In genomic region chr20:33209789-33210188, GRCh38 we compare ENCODE assay signal across 8 cellular contexts.
DNase-seq lines count a peak whose midpoint lies in the region; ATAC-seq and TF ChIP-seq lines count a peak whose summit lies in the region.

No MANE protein-coding gene starts in this region.

- in situ Hi-C loops in brain microvascular endothelial cell (cut with HindIII; ENCODE audit: low pct_ligation_motif_present, low sequenced_read_pairs), result no loop called here

- H3K36me3 ChIP-seq in brain microvascular endothelial cell (replicated peaks), result no peaks in the 10 kb centered on the region

- no peak overlapping the region for H3K4me3 ChIP-seq in brain microvascular endothelial cell (ENCODE audit: low read depth, low read length)

- TF ChIP-seq CTCF in brain microvascular endothelial cell (IDR thresholded peaks at IDR 0.05; ENCODE audit: low read depth, low read length, missing control alignments), result no peak

- no peaks in the 10 kb centered on the region for H3K27me3 ChIP-seq in brain microvascular endothelial cell (replicated peaks)

- no peak for ATAC-seq in GM18519 (IDR thresholded peaks at IDR 0.05; ENCODE audit: low FRiP score, unreplicated experiment)

- H3K27ac ChIP-seq in brain microvascular endothelial cell, result no peak overlapping the region

- peak; percentile 6 to 10 for DNase-seq in activated CD4-positive, alpha-beta T cell treated with anti-CD3 and anti-CD28 coated beads for 24 hours (ENCODE audit: low read depth in 2 of 2)
- DNase-seq in activated CD4-positive, alpha-beta T cell treated with anti-CD3 and anti-CD28 coated beads for 1 hour, result no peak
- DNase-seq in T follicular helper cell (ENCODE audit: low read depth) (peak; percentile 5), brain microvascular endothelial cell (peak; percentile 11), kidney glomerular epithelial cell (lab: John Stamatoyannopoulos, UW) (peak; percentile 53), NCI-H1417 treated with DMSO at 0.1 percent for 48 hours (lab: John Stamatoyannopoulos, UW) (no peak)
- DNase-seq in stimulated activated CD8-positive, alpha-beta memory T cell treated with anti-CD3 and anti-CD28 coated beads, Interleukin-4, amount 100 ng/mL, for 48 hours, result peak; percentile 65

Comparison
In these comparisons a context has a peak if more than half of its experiments do, and no peak if none do; other contexts are left out.
1. DNase-seq: peak in activated CD4-positive, alpha-beta T cell treated with anti-CD3 and anti-CD28 coated beads for 24 hours (2 of 2), T follicular helper cell (single experiment), brain microvascular endothelial cell (single experiment), kidney glomerular epithelial cell (single experiment) and stimulated activated CD8-positive, alpha-beta memory T cell treated with anti-CD3 and anti-CD28 coated beads, Interleukin-4, amount 100 ng/mL, for 48 hours (single experiment); none in activated CD4-positive, alpha-beta T cell treated with anti-CD3 and anti-CD28 coated beads for 1 hour (single experiment) and NCI-H1417 treated with DMSO at 0.1 percent for 48 hours (single experiment).